ENCODE assay signal across 8 cellular contexts in genomic region chr7:45089314-45089891, GRCh38. TPM values are rescaled to one million over a fixed set of nuclear protein-coding genes. Genes with fewer than 3 reads are reported as not detected.
DNase-seq lines count a peak whose midpoint lies in the region; ATAC-seq, FAIRE-seq and TF ChIP-seq lines count a peak whose summit lies in the region.

No MANE protein-coding gene starts in this region.

- no peak overlapping the region for H3K9ac ChIP-seq in keratinocyte (ENCODE audit: control insufficient read depth, extremely low read depth, insufficient read depth, low read length)

- H3K79me2 ChIP-seq in keratinocyte (ENCODE audit: control insufficient read depth, insufficient read depth, low read length): no peaks in the 10 kb centered on the region

- no peaks in the 10 kb centered on the region for H3K9me1 ChIP-seq in keratinocyte (ENCODE audit: control insufficient read depth, extremely low read depth, insufficient read depth, low read length)

- H3K4me3 ChIP-seq in choroid plexus epithelial cell (ENCODE audit: low read depth, low read length): peak overlapping the region; percentile 55
- H3K4me3 ChIP-seq in keratinocyte (ENCODE audit: control insufficient read depth in 2 of 3, extremely low read depth in 1 of 3, insufficient read depth in 2 of 3, low read depth in 1 of 3, low read length in 3 of 3): peak overlapping the region; percentile 30 to 61 (median 56)

- CTCF ChIA-PET in activated CD4-positive, alpha-beta T cell treated with anti-CD3 and anti-CD28 coated beads, Interleukin-2, amount 10 ng/mL, durations not matched to agents 7 days and 5 days (lab: Charles Lee): interaction anchor here (1.1 to 1.4 kb wide), 3 partner anchors 10 to 18 kb away, joined by 3 to 4 read pairs (median 4); no protein-coding TSS in a partner anchor

- no peak for FAIRE-seq in keratinocyte (lab: Jason Lieb, UNC)

- peak overlapping the region; percentile 62 for H2AFZ ChIP-seq in keratinocyte (ENCODE audit: control insufficient read depth, low read length)

- no peaks in the 10 kb centered on the region for H3K27me3 ChIP-seq in keratinocyte (ENCODE audit: control insufficient read depth, extremely low read depth, insufficient read depth, low read length)

- H3K36me3 ChIP-seq in keratinocyte (ENCODE audit: control insufficient read depth in 2 of 2, extremely low read depth in 1 of 2, insufficient read depth in 2 of 2, low read length in 2 of 2): no peaks in the 10 kb centered on the region

- DNase-seq in DMS153 treated with DMSO at 0.1 percent for 48 hours (lab: John Stamatoyannopoulos, UW; ENCODE audit: unreplicated experiment): peak; percentile 62
- DNase-seq in NCI-H187 (lab: John Stamatoyannopoulos, UW): peak; percentile 26 to 36
- DNase-seq in activated CD4-positive, alpha-beta T cell treated with anti-CD3 and anti-CD28 coated beads, Interleukin-2, amount 10 ng/mL, durations not matched to agents 7 days and 5 days: peak; percentile 71
- DNase-seq in choroid plexus epithelial cell (ENCODE audit: low read depth): peak; percentile 49
- DNase-seq in keratinocyte (ENCODE audit: low read depth, low spot score): no peak
- peak; percentile 38 to 60 for DNase-seq in stimulated activated CD4-positive, alpha-beta T cell treated with anti-CD3 and anti-CD28 coated beads, Interleukin-12 subunit alpha, Interleukin-12 subunit beta, amount 100 ng/mL, for 24 hours (ENCODE audit: low read depth in 2 of 2)

- H4K20me1 ChIP-seq in keratinocyte (ENCODE audit: control insufficient read depth, extremely low read depth, insufficient read depth, low read length): peaks cover 3% of the 10 kb centered on the region

- H3K4me1 ChIP-seq in keratinocyte (ENCODE audit: control insufficient read depth, extremely low read depth, insufficient read depth, low read length): peaks cover 12% of the 10 kb centered on the region

- H3K4me2 ChIP-seq in keratinocyte (ENCODE audit: control insufficient read depth, extremely low read depth, insufficient read depth, low read depth, low read length): peak overlapping the region; percentile 64

- H3K9me3 Mint-ChIP-seq in activated CD4-positive, alpha-beta T cell treated with anti-CD3 and anti-CD28 coated beads, Interleukin-2, amount 10 ng/mL, durations not matched to agents 7 days and 5 days: peaks cover 2% of the 10 kb centered on the region

- H3K4me1 Mint-ChIP-seq in activated CD4-positive, alpha-beta T cell treated with anti-CD3 and anti-CD28 coated beads, Interleukin-2, amount 10 ng/mL, durations not matched to agents 7 days and 5 days: peaks cover 11% of the 10 kb centered on the region

- ATAC-seq in GM19328 (IDR thresholded peaks at IDR 0.05; ENCODE audit: unreplicated experiment) (no peak), HG02884 (IDR thresholded peaks at IDR 0.05; ENCODE audit: unreplicated experiment) (no peak)

- dilution Hi-C loops in keratinocyte (cut with MboI; ENCODE audit: extremely low pct_ligation_motif_present, low sequenced_read_pairs): no loop called here

- no peak overlapping the region for H3K27ac ChIP-seq in keratinocyte (ENCODE audit: control insufficient read depth, insufficient read depth, low read length)

- POLR2A ChIA-PET in activated CD4-positive, alpha-beta T cell treated with anti-CD3 and anti-CD28 coated beads, Interleukin-2, amount 10 ng/mL, durations not matched to agents 7 days and 5 days (lab: Charles Lee): no interaction called here

- TF ChIP-seq CTCF in choroid plexus epithelial cell (conservative IDR thresholded peaks at IDR 0.05; ENCODE audit: low read depth, low read length) (no peak), keratinocyte (optimal IDR thresholded peaks at IDR 0.05 in 1 of 3, IDR thresholded peaks at IDR 0.05 in 1 of 3, conservative IDR thresholded peaks at IDR 0.05 in 1 of 3; ENCODE audit: extremely low read depth in 1 of 3, insufficient read depth in 2 of 3, low read length in 3 of 3) (no peak)

- H3K9me3 ChIP-seq in keratinocyte (ENCODE audit: control insufficient read depth, low read depth, low read length): no peaks in the 10 kb centered on the region

- peaks cover 2% of the 10 kb centered on the region for H3K36me3 Mint-ChIP-seq in activated CD4-positive, alpha-beta T cell treated with anti-CD3 and anti-CD28 coated beads, Interleukin-2, amount 10 ng/mL, durations not matched to agents 7 days and 5 days (ENCODE audit: low read depth)

- peak overlapping the region; percentile 13 for H3K27ac Mint-ChIP-seq in activated CD4-positive, alpha-beta T cell treated with anti-CD3 and anti-CD28 coated beads, Interleukin-2, amount 10 ng/mL, durations not matched to agents 7 days and 5 days

- peak overlapping the region; percentile 51 for H3K4me3 Mint-ChIP-seq in activated CD4-positive, alpha-beta T cell treated with anti-CD3 and anti-CD28 coated beads, Interleukin-2, amount 10 ng/mL, durations not matched to agents 7 days and 5 days

- H3K27me3 Mint-ChIP-seq in activated CD4-positive, alpha-beta T cell treated with anti-CD3 and anti-CD28 coated beads, Interleukin-2, amount 10 ng/mL, durations not matched to agents 7 days and 5 days: peaks cover 33% of the 10 kb centered on the region

RNA-seq across cellular contexts. Expression of gene NACAD, which starts 0.6 kb away (rescaled TPM):
- not detected for total RNA-seq in activated CD4-positive, alpha-beta T cell treated with anti-CD3 and anti-CD28 coated beads, Interleukin-2, amount 10 ng/mL, durations not matched to agents 7 days and 5 days
- 0.10 to 0.25 TPM (median 0.14 TPM) in 3 replicates for polyA plus RNA-seq in keratinocyte
- polyA plus RNA-seq in keratinocyte (2011; ENCODE audit: low read depth): not detected
- polyA plus RNA-seq in keratinocyte (2011; cell fraction: cytosol; rRNA removed): 0.17 and 0.38 TPM in 2 replicates
- polyA plus RNA-seq in keratinocyte (2011; cell fraction: nucleus; rRNA removed): 0.36 and 0.67 TPM in 2 replicates
- 2.1 TPM in 1 of 2 replicates, not detected in the other for polyA plus RNA-seq in keratinocyte (2012; ENCODE audit: low replicate concordance)
- polyA minus RNA-seq in keratinocyte: 0.13 to 5.0 TPM (median 0.23 TPM) in 3 replicates
- polyA minus RNA-seq in keratinocyte (2011; cell fraction: cytosol; rRNA and poly(A)+ RNA removed): 0.96 TPM
- 0.53 and 0.85 TPM in 2 replicates for polyA minus RNA-seq in keratinocyte (2011; cell fraction: nucleus; rRNA and poly(A)+ RNA removed)

RNA-seq across cellular contexts. Expression of gene TBRG4, which starts 22.1 kb away (rescaled TPM):
- 100 to 1,000 TPM in 1 of 2 experiments, 10 to 100 TPM in 1; 98.9 to 102 TPM for total RNA-seq in activated CD4-positive, alpha-beta T cell treated with anti-CD3 and anti-CD28 coated beads, Interleukin-2, amount 10 ng/mL, durations not matched to agents 7 days and 5 days
- 88.2 to 115 TPM (median 90.5 TPM) in 3 replicates for polyA plus RNA-seq in keratinocyte
- polyA plus RNA-seq in keratinocyte (2011; ENCODE audit: low read depth): 40.3 TPM
- polyA plus RNA-seq in keratinocyte (2011; cell fraction: cytosol; rRNA removed): 75.8 and 77.3 TPM in 2 replicates
- polyA plus RNA-seq in keratinocyte (2011; cell fraction: nucleus; rRNA removed): 132 and 149 TPM in 2 replicates
- 71.8 and 85.1 TPM in 2 replicates for polyA plus RNA-seq in keratinocyte (2012; ENCODE audit: low replicate concordance)
- 108 to 214 TPM (median 144 TPM) in 3 replicates for polyA minus RNA-seq in keratinocyte
- polyA minus RNA-seq in keratinocyte (2011; cell fraction: cytosol; rRNA and poly(A)+ RNA removed): 107 TPM
- 92.1 and 102 TPM in 2 replicates for polyA minus RNA-seq in keratinocyte (2011; cell fraction: nucleus; rRNA and poly(A)+ RNA removed)
